8 cellular contexts compared by ENCODE assay signal in the genomic region with DNA sequence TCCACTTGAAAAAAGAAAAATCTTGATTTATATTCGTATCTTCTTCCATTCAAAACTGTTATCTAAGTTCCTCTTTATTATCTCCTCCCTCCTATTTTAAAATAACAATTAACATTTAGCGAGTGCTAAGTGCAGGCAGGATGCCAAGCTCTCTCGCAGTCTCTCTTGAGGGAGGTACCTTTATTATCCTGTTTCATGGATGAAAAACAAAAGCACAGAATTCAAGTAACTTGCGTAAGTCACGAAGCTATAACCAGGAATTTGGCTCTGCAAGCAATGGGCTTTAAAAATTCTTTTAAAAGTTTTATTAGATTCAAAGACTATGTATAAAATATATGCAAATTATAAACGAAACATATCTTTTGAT.
DNase-seq lines count a peak whose midpoint lies in the region; ATAC-seq and TF ChIP-seq lines count a peak whose summit lies in the region.

No MANE protein-coding gene starts in this region.

- CTCF ChIA-PET in MCF 10A (lab: Yijun Ruan, JAX): interaction anchor here (0.7 to 1.9 kb wide), 4 partner anchors 8 to 199 kb away, joined by 3 to 9 read pairs (median 4); no protein-coding TSS in a partner anchor

- no peaks in the 10 kb centered on the region for H3K36me3 Mint-ChIP-seq in T-helper 2 cell treated with Interferon-gamma antibody and Interleukin-4, amounts not matched to agents 5 μg/mL and 100 μg/mL, for 36 hours (ENCODE audit: low read depth)
- no peaks in the 10 kb centered on the region for H3K36me3 Mint-ChIP-seq in MCF 10A (ENCODE audit: insufficient read depth, unreplicated experiment)

- no peaks in the 10 kb centered on the region for H3K27me3 ChIP-seq in transverse colon

- peaks cover 33% of the 10 kb centered on the region for H3K27me3 Mint-ChIP-seq in T-helper 2 cell treated with Interferon-gamma antibody and Interleukin-4, amounts not matched to agents 5 μg/mL and 100 μg/mL, for 36 hours (ENCODE audit: low read depth)
- no peaks in the 10 kb centered on the region for H3K27me3 Mint-ChIP-seq in MCF 10A (ENCODE audit: insufficient read depth, unreplicated experiment)

- no peak for ATAC-seq in left colon

- H3K9me3 Mint-ChIP-seq in T-helper 2 cell treated with Interferon-gamma antibody and Interleukin-4, amounts not matched to agents 5 μg/mL and 100 μg/mL, for 36 hours: no peaks in the 10 kb centered on the region
- H3K9me3 Mint-ChIP-seq in MCF 10A (ENCODE audit: unreplicated experiment): no peaks in the 10 kb centered on the region

- no TSS peak for BruUV-seq in MCF 10A (replicated peaks; lab: Mats Ljungman, UMichigan)

- H3K4me3 Mint-ChIP-seq in T-helper 2 cell treated with Interferon-gamma antibody and Interleukin-4, amounts not matched to agents 5 μg/mL and 100 μg/mL, for 36 hours: peak overlapping the region; percentile 54
- H3K4me3 Mint-ChIP-seq in MCF 10A (ENCODE audit: unreplicated experiment): no peak overlapping the region

- H3K4me1 ChIP-seq in transverse colon: peaks cover 0 to 54% (median 26%) of the 10 kb centered on the region in 4 donors

- no peak for TF ChIP-seq EP300 in transverse colon (IDR thresholded peaks at IDR 0.05; ENCODE audit: low read depth)

- TF ChIP-seq CTCF in MCF 10A (IDR thresholded peaks at IDR 0.05; ENCODE audit: unreplicated experiment) (no peak), transverse colon (IDR thresholded peaks at IDR 0.05) (no peak)

- in situ Hi-C loops in transverse colon (cut with MboI; ENCODE audit: low pct_ligation_motif_present in 1 of 4, low pct_unique_long_range_greater_than_20kb in 1 of 4, low sequenced_read_pairs in 3 of 4): no loop called here

- no peaks in the 10 kb centered on the region for H3K9me3 ChIP-seq in transverse colon

- WGBS in transverse colon (ENCODE audit: low coverage in 1 of 2), 2 donors: 0% methylated on average over 6 of the region's 6 CpGs

- POLR2A ChIA-PET in MCF 10A (lab: Yijun Ruan, JAX): interaction anchor here (0.6 to 2.6 kb wide), 15 partner anchors 8 to 1990 kb away, joined by 3 to 26 read pairs (median 5); no protein-coding TSS in a partner anchor

- H3K4me1 Mint-ChIP-seq in T-helper 2 cell treated with Interferon-gamma antibody and Interleukin-4, amounts not matched to agents 5 μg/mL and 100 μg/mL, for 36 hours (ENCODE audit: low read depth): peaks cover 6% of the 10 kb centered on the region
- H3K4me1 Mint-ChIP-seq in MCF 10A (ENCODE audit: insufficient read depth, unreplicated experiment): peaks cover 10% of the 10 kb centered on the region

- TF ChIP-seq POLR2A in transverse colon (IDR thresholded peaks at IDR 0.05): no peak

- H3K36me3 ChIP-seq in transverse colon: no peaks in the 10 kb centered on the region

- H3K4me3 ChIP-seq in transverse colon: peak overlapping the region; percentile 11 to 85 (median 70)

- no peak for DNase-seq in T-helper 2 cell treated with Interferon-gamma antibody and Interleukin-4, amounts not matched to agents 5 μg/mL and 100 μg/mL, for 36 hours (ENCODE audit: low spot score)
- DNase-seq in T-helper 2 cell (no peak), NCI-H2196 treated with DMSO at 0.1 percent for 48 hours (lab: John Stamatoyannopoulos, UW; ENCODE audit: unreplicated experiment) (peak; percentile 59), MCF 10A (ENCODE audit: unreplicated experiment) (peak; percentile 73), left colon (peak; percentile 31 to 34), transverse colon (peak; percentile 16), OCI-M2 (lab: John Stamatoyannopoulos, UW; ENCODE audit: unreplicated experiment) (no peak)
- no peak for DNase-seq in activated CD8-positive, alpha-beta memory T cell treated with anti-CD3 and anti-CD28 coated beads, Interleukin-2, amount 50 U/mL, for 48 hours

- H3K27ac Mint-ChIP-seq in T-helper 2 cell treated with Interferon-gamma antibody and Interleukin-4, amounts not matched to agents 5 μg/mL and 100 μg/mL, for 36 hours: no peak overlapping the region
- no peak overlapping the region for H3K27ac Mint-ChIP-seq in MCF 10A (ENCODE audit: low read depth, unreplicated experiment)

- intact Hi-C loops in MCF 10A (cut with micrococcal nuclease): loop anchor here (2.0 to 5.0 kb wide), 2 partner anchors 510 to 707 kb away; no protein-coding TSS in a partner anchor
- intact Hi-C loops in left colon (cut with DNase I, micrococcal nuclease): no loop called here
- intact Hi-C loops in transverse colon (cut with DNase I; ENCODE audit: low total_unique reads): no loop called here

- peak overlapping the region; percentile 97 to 100 (median 98) for H3K27ac ChIP-seq in transverse colon

Comparison
In these comparisons a context has a peak if more than half of its experiments do, and no peak if none do; other contexts are left out.
1. DNase-seq: peak in NCI-H2196 treated with DMSO at 0.1 percent for 48 hours (single experiment), MCF 10A (single experiment), left colon (2 of 2) and transverse colon (single experiment); none in T-helper 2 cell treated with Interferon-gamma antibody and Interleukin-4, amounts not matched to agents 5 μg/mL and 100 μg/mL, for 36 hours (single experiment), T-helper 2 cell (0 of 5), activated CD8-positive, alpha-beta memory T cell treated with anti-CD3 and anti-CD28 coated beads, Interleukin-2, amount 50 U/mL, for 48 hours (single experiment) and OCI-M2 (single experiment).